1 cellular context compared by ENCODE assay signal in the genomic region with DNA sequence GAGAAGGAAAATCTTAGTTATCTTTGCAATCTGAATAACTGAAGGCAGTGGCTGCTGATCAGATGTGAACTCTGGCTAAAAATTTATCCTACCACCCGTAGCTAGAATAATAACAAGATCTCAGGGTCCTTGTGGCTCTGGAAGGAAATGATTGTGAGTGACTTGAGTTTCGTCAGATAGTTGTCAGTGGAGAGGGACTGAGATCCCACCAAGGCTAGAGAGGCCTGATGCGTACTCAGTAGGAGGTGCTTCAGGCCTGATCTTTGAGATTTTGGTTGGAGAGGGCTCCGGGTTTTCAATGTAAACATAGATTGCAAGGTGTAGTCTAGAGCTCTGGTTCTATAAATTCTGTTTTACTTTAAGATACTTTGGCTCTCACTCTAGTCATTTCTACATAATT.
TF ChIP-seq lines count a peak whose summit lies in the region.

No MANE protein-coding gene starts in this region.

TF ChIP-seq in GM23338, 12 proteins besides CTCF, POLR2A, EP300 and RAD21 (continued from another document):
- TF ChIP-seq, protein P1, sequence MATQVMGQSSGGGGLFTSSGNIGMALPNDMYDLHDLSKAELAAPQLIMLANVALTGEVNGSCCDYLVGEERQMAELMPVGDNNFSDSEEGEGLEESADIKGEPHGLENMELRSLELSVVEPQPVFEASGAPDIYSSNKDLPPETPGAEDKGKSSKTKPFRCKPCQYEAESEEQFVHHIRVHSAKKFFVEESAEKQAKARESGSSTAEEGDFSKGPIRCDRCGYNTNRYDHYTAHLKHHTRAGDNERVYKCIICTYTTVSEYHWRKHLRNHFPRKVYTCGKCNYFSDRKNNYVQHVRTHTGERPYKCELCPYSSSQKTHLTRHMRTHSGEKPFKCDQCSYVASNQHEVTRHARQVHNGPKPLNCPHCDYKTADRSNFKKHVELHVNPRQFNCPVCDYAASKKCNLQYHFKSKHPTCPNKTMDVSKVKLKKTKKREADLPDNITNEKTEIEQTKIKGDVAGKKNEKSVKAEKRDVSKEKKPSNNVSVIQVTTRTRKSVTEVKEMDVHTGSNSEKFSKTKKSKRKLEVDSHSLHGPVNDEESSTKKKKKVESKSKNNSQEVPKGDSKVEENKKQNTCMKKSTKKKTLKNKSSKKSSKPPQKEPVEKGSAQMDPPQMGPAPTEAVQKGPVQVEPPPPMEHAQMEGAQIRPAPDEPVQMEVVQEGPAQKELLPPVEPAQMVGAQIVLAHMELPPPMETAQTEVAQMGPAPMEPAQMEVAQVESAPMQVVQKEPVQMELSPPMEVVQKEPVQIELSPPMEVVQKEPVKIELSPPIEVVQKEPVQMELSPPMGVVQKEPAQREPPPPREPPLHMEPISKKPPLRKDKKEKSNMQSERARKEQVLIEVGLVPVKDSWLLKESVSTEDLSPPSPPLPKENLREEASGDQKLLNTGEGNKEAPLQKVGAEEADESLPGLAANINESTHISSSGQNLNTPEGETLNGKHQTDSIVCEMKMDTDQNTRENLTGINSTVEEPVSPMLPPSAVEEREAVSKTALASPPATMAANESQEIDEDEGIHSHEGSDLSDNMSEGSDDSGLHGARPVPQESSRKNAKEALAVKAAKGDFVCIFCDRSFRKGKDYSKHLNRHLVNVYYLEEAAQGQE (IDR thresholded peaks at IDR 0.05; ENCODE audit: unreplicated experiment): no peak
